39 cellular contexts compared by ENCODE assay signal in the genomic region with DNA sequence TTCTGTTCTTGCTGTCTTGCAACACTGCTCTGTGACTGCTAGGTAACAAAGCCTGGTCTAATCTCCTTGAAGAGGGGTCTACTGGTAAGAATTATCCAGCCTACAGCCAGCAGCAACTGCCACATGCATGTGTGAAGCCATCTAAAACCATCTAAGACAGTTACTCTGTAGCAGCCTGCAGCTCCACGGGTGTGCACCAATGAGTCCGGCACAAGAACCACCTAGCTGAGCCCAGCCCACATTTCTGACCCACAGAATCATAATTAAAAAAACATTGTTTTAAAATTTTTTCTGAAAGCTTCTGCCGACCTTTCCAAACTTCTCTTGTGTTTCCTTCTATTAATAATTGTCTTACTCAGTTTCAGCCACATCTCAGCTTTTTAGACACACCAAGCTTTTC.
"Had no signal": no experiment of that assay in that cellular context is flagged by ENCODE, and none has a peak within 500 bp of the region (broad histone marks: within the 10 kb centered on the region; RNA-seq: fewer than 3 reads in every experiment).

No MANE protein-coding gene starts in this region.

- H3K4me3 ChIP-seq: adrenal gland, ascending aorta, body of pancreas, breast epithelium, cardiac muscle cell had no signal

- ATAC-seq: activated naive CD4-positive, alpha-beta T cell treated with anti-CD3 and anti-CD28 coated beads, Interleukin-2, amount 50 U/mL, for 72 hours; activated naive CD8-positive, alpha-beta T cell treated with anti-CD3 and anti-CD28 coated beads, Interleukin-2, amount 50 U/mL, for 24 hours; activated T-cell treated with anti-CD3 and anti-CD28 coated beads, Interleukin-2, amount 50 U/mL, for 4 hours; activated T-cell treated with anti-CD3 and anti-CD28 coated beads, Interleukin-2, amount 50 U/mL, for 72 hours; activated T-helper 17 cell treated with anti-CD3 and anti-CD28 coated beads, Interleukin-2, amount 50 U/mL, for 72 hours; body of pancreas had no signal

- H3K4me1 ChIP-seq: adrenal gland, ascending aorta, body of pancreas, breast epithelium had no signal

- H3K4me3 Mint-ChIP-seq: activated naive CD4-positive, alpha-beta T cell treated with anti-CD3 and anti-CD28 coated beads for 36 hours; activated naive CD4-positive, alpha-beta T cell treated with anti-CD3 and anti-CD28 coated beads, Interleukin-2, amount 10 ng/mL, durations not matched to agents 7 days and 5 days; activated naive CD4-positive, alpha-beta T cell treated with anti-CD3 and anti-CD28 coated beads, Interleukin-2, amount 50 U/mL, for 24 hours; activated naive CD8-positive, alpha-beta T cell; activated naive CD8-positive, alpha-beta T cell treated with anti-CD3 and anti-CD28 coated beads for 36 hours; activated naive CD8-positive, alpha-beta T cell treated with anti-CD3 and anti-CD28 coated beads, Interleukin-2, amount 10 ng/mL, durations not matched to agents 7 days and 5 days; activated naive CD8-positive, alpha-beta T cell treated with anti-CD3 and anti-CD28 coated beads, Interleukin-2, amount 50 U/mL, for 24 hours; activated T-cell treated with anti-CD3 and anti-CD28 coated beads, Interleukin-2, amount 50 U/mL, for 4 hours; activated T-cell treated with anti-CD3 and anti-CD28 coated beads, Interleukin-2, amount 50 U/mL, for 72 hours; activated T-helper 1 cell treated with anti-CD3 and anti-CD28 coated beads, Interleukin-12 subunit alpha, Interleukin-12 subunit beta, Interleukin-2, Interleukin-4 antibody, amounts not matched to agents 30 ng/mL and 10 ng/mL and 1 ng/mL, durations not matched to agents 14 hours and 24 hours and 36 hours; activated T-helper 17 cell treated with anti-CD3 and anti-CD28 coated beads, Interleukin-2, amount 50 U/mL, for 72 hours; brain; central memory CD8-positive, alpha-beta T cell had no signal

- H3K27me3 Mint-ChIP-seq: activated naive CD4-positive, alpha-beta T cell treated with anti-CD3 and anti-CD28 coated beads, Interleukin-2, amount 10 ng/mL, durations not matched to agents 7 days and 5 days; activated naive CD8-positive, alpha-beta T cell treated with anti-CD3 and anti-CD28 coated beads for 36 hours; activated naive CD8-positive, alpha-beta T cell treated with anti-CD3 and anti-CD28 coated beads, Interleukin-2, amount 10 ng/mL, durations not matched to agents 7 days and 5 days; central memory CD8-positive, alpha-beta T cell had no signal

- H3K27me3 ChIP-seq: adrenal gland, ascending aorta, body of pancreas, brain microvascular endothelial cell, breast epithelium, cardiac muscle cell had no signal

- H3K36me3 ChIP-seq: adrenal gland, ascending aorta, brain microvascular endothelial cell, breast epithelium, cardiac muscle cell had no signal

- DNase-seq: activated effector memory CD4-positive, alpha-beta T cell treated with anti-CD3 and anti-CD28 coated beads, Interleukin-2, amount 50 U/mL, for 16 hours; activated effector memory CD4-positive, alpha-beta T cell treated with Interleukin-2 at 50 U/mL for 16 hours; activated gamma-delta T cell; activated gamma-delta T cell treated with Interleukin-2 at 50 U/mL for 16 hours; activated naive CD4-positive, alpha-beta T cell; activated naive CD4-positive, alpha-beta T cell treated with anti-CD3 and anti-CD28 coated beads for 36 hours; activated naive CD4-positive, alpha-beta T cell treated with anti-CD3 and anti-CD28 coated beads, Interleukin-2, amount 10 ng/mL, durations not matched to agents 7 days and 5 days; activated naive CD4-positive, alpha-beta T cell treated with anti-CD3 and anti-CD28 coated beads, Interleukin-2, amount 50 U/mL, for 16 hours; activated naive CD4-positive, alpha-beta T cell treated with Interleukin-2 at 50 U/mL for 16 hours; activated naive CD8-positive, alpha-beta T cell treated with anti-CD3 and anti-CD28 coated beads for 36 hours; activated naive CD8-positive, alpha-beta T cell treated with anti-CD3 and anti-CD28 coated beads, Interleukin-2, amount 10 ng/mL, durations not matched to agents 7 days and 5 days; activated naive CD8-positive, alpha-beta T cell treated with anti-CD3 and anti-CD28 coated beads, Interleukin-2, amount 50 U/mL, for 24 hours; activated T-cell treated with anti-CD3 and anti-CD28 coated beads, Interleukin-2, amount 50 U/mL, for 4 hours; activated T-cell treated with anti-CD3 and anti-CD28 coated beads, Interleukin-2, amount 50 U/mL, for 48 hours; activated T-cell treated with anti-CD3 and anti-CD28 coated beads, Interleukin-2, amount 50 U/mL, for 72 hours; adrenal gland; amniotic stem cell; amygdala; anterior cingulate cortex; aorta; body of pancreas; brain microvascular endothelial cell; caudate nucleus; central memory CD4-positive, alpha-beta T cell; cerebellar nuclear complex had no signal

- H3K36me3 Mint-ChIP-seq: activated naive CD4-positive, alpha-beta T cell treated with anti-CD3 and anti-CD28 coated beads, Interleukin-2, amount 10 ng/mL, durations not matched to agents 7 days and 5 days; activated naive CD4-positive, alpha-beta T cell treated with anti-CD3 and anti-CD28 coated beads, Interleukin-2, amount 50 U/mL, for 24 hours; activated naive CD4-positive, alpha-beta T cell treated with anti-CD3 and anti-CD28 coated beads, Interleukin-2, amount 50 U/mL, for 72 hours; activated naive CD8-positive, alpha-beta T cell; activated naive CD8-positive, alpha-beta T cell treated with anti-CD3 and anti-CD28 coated beads for 36 hours; activated naive CD8-positive, alpha-beta T cell treated with anti-CD3 and anti-CD28 coated beads, Interleukin-2, amount 10 ng/mL, durations not matched to agents 7 days and 5 days; brain had no signal

- H3K9me3 ChIP-seq: body of pancreas had no signal

- H3K27ac ChIP-seq: adrenal gland, ascending aorta, body of pancreas, brain microvascular endothelial cell, breast epithelium, cardiac muscle cell had no signal

- H3K9me3 Mint-ChIP-seq: activated naive CD4-positive, alpha-beta T cell treated with anti-CD3 and anti-CD28 coated beads, Interleukin-2, amount 10 ng/mL, durations not matched to agents 7 days and 5 days; activated naive CD4-positive, alpha-beta T cell treated with anti-CD3 and anti-CD28 coated beads, Interleukin-2, amount 50 U/mL, for 24 hours; activated naive CD4-positive, alpha-beta T cell treated with anti-CD3 and anti-CD28 coated beads, Interleukin-2, amount 50 U/mL, for 72 hours; activated naive CD8-positive, alpha-beta T cell treated with anti-CD3 and anti-CD28 coated beads for 36 hours; activated T-cell treated with anti-CD3 and anti-CD28 coated beads, Interleukin-2, amount 50 U/mL, for 4 hours; activated T-cell treated with anti-CD3 and anti-CD28 coated beads, Interleukin-2, amount 50 U/mL, for 72 hours; activated T-helper 1 cell treated with anti-CD3 and anti-CD28 coated beads, Interleukin-12 subunit alpha, Interleukin-12 subunit beta, Interleukin-2, Interleukin-4 antibody, amounts not matched to agents 30 ng/mL and 10 ng/mL and 1 ng/mL, durations not matched to agents 14 hours and 24 hours and 36 hours; activated T-helper 17 cell treated with anti-CD3 and anti-CD28 coated beads, Interleukin-2, amount 50 U/mL, for 72 hours; activated T-helper 2 cell treated with anti-CD3 and anti-CD28 coated beads, Interferon-gamma antibody, Interleukin-2, Interleukin-4, amounts not matched to agents 10 μg/mL and 5 μg/mL and 100 μg/mL, durations not matched to agents 14 hours and 24 hours and 36 hours had no signal

- H3K4me1 Mint-ChIP-seq: activated naive CD4-positive, alpha-beta T cell treated with anti-CD3 and anti-CD28 coated beads, Interleukin-2, amount 10 ng/mL, durations not matched to agents 7 days and 5 days; activated naive CD4-positive, alpha-beta T cell treated with anti-CD3 and anti-CD28 coated beads, Interleukin-2, amount 50 U/mL, for 24 hours; activated naive CD8-positive, alpha-beta T cell treated with anti-CD3 and anti-CD28 coated beads for 36 hours; activated naive CD8-positive, alpha-beta T cell treated with anti-CD3 and anti-CD28 coated beads, Interleukin-2, amount 10 ng/mL, durations not matched to agents 7 days and 5 days; activated naive CD8-positive, alpha-beta T cell treated with anti-CD3 and anti-CD28 coated beads, Interleukin-2, amount 50 U/mL, for 24 hours; activated T-helper 17 cell treated with anti-CD3 and anti-CD28 coated beads, Interleukin-2, amount 50 U/mL, for 72 hours; brain; central memory CD8-positive, alpha-beta T cell had no signal

- FAIRE-seq: astrocyte, bronchial epithelial cell, colon had no signal

- H3K27ac Mint-ChIP-seq: activated naive CD4-positive, alpha-beta T cell treated with anti-CD3 and anti-CD28 coated beads for 36 hours; activated naive CD4-positive, alpha-beta T cell treated with anti-CD3 and anti-CD28 coated beads, Interleukin-2, amount 10 ng/mL, durations not matched to agents 7 days and 5 days; activated naive CD4-positive, alpha-beta T cell treated with anti-CD3 and anti-CD28 coated beads, Interleukin-2, amount 50 U/mL, for 24 hours; activated naive CD4-positive, alpha-beta T cell treated with anti-CD3 and anti-CD28 coated beads, Interleukin-2, amount 50 U/mL, for 72 hours; activated naive CD8-positive, alpha-beta T cell; activated naive CD8-positive, alpha-beta T cell treated with anti-CD3 and anti-CD28 coated beads for 36 hours; activated naive CD8-positive, alpha-beta T cell treated with anti-CD3 and anti-CD28 coated beads, Interleukin-2, amount 10 ng/mL, durations not matched to agents 7 days and 5 days; activated naive CD8-positive, alpha-beta T cell treated with anti-CD3 and anti-CD28 coated beads, Interleukin-2, amount 50 U/mL, for 24 hours; activated T-cell treated with anti-CD3 and anti-CD28 coated beads, Interleukin-2, amount 50 U/mL, for 72 hours; activated T-helper 1 cell treated with anti-CD3 and anti-CD28 coated beads, Interleukin-12 subunit alpha, Interleukin-12 subunit beta, Interleukin-2, Interleukin-4 antibody, amounts not matched to agents 30 ng/mL and 10 ng/mL and 1 ng/mL, durations not matched to agents 14 hours and 24 hours and 36 hours; activated T-helper 17 cell treated with anti-CD3 and anti-CD28 coated beads, Interleukin-2, amount 50 U/mL, for 72 hours; activated T-helper 2 cell treated with anti-CD3 and anti-CD28 coated beads, Interferon-gamma antibody, Interleukin-2, Interleukin-4, amounts not matched to agents 10 μg/mL and 5 μg/mL and 100 μg/mL, durations not matched to agents 14 hours and 24 hours and 36 hours; brain had no signal
